In the genomic region with DNA sequence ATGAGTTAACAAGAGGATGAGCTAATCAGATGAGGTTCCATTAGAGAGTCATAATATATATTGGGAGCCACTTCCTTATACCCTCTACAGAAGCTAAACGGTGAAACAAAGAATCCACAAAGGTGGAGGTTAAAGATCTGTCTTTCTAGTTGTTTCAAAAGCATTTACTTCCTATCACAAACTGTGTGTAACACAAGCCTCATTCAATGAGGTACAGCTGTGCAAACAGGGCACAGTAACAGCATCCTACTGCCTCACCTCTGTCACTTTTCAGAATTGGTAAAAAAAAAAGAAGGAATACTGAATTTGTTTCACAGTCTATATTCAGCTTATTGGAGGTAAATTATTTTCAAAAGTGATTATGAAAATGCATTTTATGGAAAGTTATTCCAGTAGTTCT, we compare ENCODE assay signal across 23 cellular contexts.
DNase-seq lines count a peak whose midpoint lies in the region; ATAC-seq lines count a peak whose summit lies in the region.
"Had no signal": no experiment of that assay in that cellular context is flagged by ENCODE, and none has a peak within 500 bp of the region (broad histone marks: within the 10 kb centered on the region; RNA-seq: fewer than 3 reads in every experiment).

No MANE protein-coding gene starts in this region.

- H3K27me3 Mint-ChIP-seq in activated CD8-positive, alpha-beta T cell treated with anti-CD3 and anti-CD28 coated beads, Interleukin-2, amount 10 ng/mL, durations not matched to agents 7 days and 5 days (ENCODE audit: low read depth), result no peaks in the 10 kb centered on the region
- H3K27me3 Mint-ChIP-seq: activated CD8-positive, alpha-beta T cell treated with anti-CD3 and anti-CD28 coated beads for 36 hours; activated naive CD8-positive, alpha-beta T cell treated with anti-CD3 and anti-CD28 coated beads, Interleukin-2, amount 50 U/mL, for 24 hours; stimulated activated naive CD8-positive, alpha-beta T cell treated with anti-CD3 and anti-CD28 coated beads, Interleukin-15, Interleukin-2, amounts not matched to agents 100 ng/mL and 50 ng/mL, for 24 hours had no signal

- DNase-seq in NCI-H1092 treated with DMSO at 0.1 percent for 48 hours (lab: John Stamatoyannopoulos, UW) (peak; percentile 94), NCI-H2029 (lab: John Stamatoyannopoulos, UW) (peak; percentile 77), NCI-H510A (lab: John Stamatoyannopoulos, UW) (peak; percentile 52), sciatic nerve (ENCODE audit: low spot score) (no peak)
- no peak for DNase-seq in activated effector memory CD4-positive, alpha-beta T cell treated with Interleukin-2 at 50 U/mL for 16 hours
- no peak for DNase-seq in activated CD8-positive, alpha-beta T cell treated with anti-CD3 and anti-CD28 coated beads, Interleukin-2, amount 10 ng/mL, durations not matched to agents 7 days and 5 days
- DNase-seq: activated CD4-positive, CD25-positive, alpha-beta regulatory T cell treated with anti-CD3 and anti-CD28 coated beads, Interleukin-2, amount 50 U/mL, for 72 hours; activated CD8-positive, alpha-beta T cell treated with anti-CD3 and anti-CD28 coated beads for 36 hours; activated gamma-delta T cell; activated naive CD8-positive, alpha-beta T cell treated with anti-CD3 and anti-CD28 coated beads, Interleukin-2, amount 50 U/mL, for 24 hours; body of pancreas; DMS 273 treated with DMSO at 0.1 percent for 48 hours; GDM1; glutamatergic neuron; SJCRH30; stimulated activated CD4-positive, alpha-beta T cell treated with anti-CD3 and anti-CD28 coated beads, Interleukin-15, amount 100 ng/mL, for 24 hours had no signal

- no peak overlapping the region for H3K27ac Mint-ChIP-seq in activated CD8-positive, alpha-beta T cell treated with anti-CD3 and anti-CD28 coated beads, Interleukin-2, amount 10 ng/mL, durations not matched to agents 7 days and 5 days
- H3K27ac Mint-ChIP-seq: activated CD8-positive, alpha-beta T cell treated with anti-CD3 and anti-CD28 coated beads for 36 hours; activated naive CD8-positive, alpha-beta T cell treated with anti-CD3 and anti-CD28 coated beads, Interleukin-2, amount 50 U/mL, for 24 hours; CD14-positive monocyte; GM23338; stimulated activated naive CD8-positive, alpha-beta T cell treated with anti-CD3 and anti-CD28 coated beads, Interleukin-15, Interleukin-2, amounts not matched to agents 100 ng/mL and 50 ng/mL, for 24 hours; T-helper 1 cell treated with Interleukin-12 subunit alpha and Interleukin-12 subunit beta and Interleukin-4 antibody, amounts not matched to agents 30 μg/mL and 1 μg/mL, for 36 hours had no signal

- ATAC-seq in sciatic nerve (peak; percentile 53), HG03565 (IDR thresholded peaks at IDR 0.05; ENCODE audit: unreplicated experiment) (no peak)
- ATAC-seq in activated CD8-positive, alpha-beta T cell treated with anti-CD3 and anti-CD28 coated beads, Interleukin-2, amount 10 ng/mL, durations not matched to agents 7 days and 5 days, result no peak
- ATAC-seq: activated CD8-positive, alpha-beta T cell treated with anti-CD3 and anti-CD28 coated beads for 36 hours; activated naive CD8-positive, alpha-beta T cell treated with anti-CD3 and anti-CD28 coated beads, Interleukin-2, amount 50 U/mL, for 24 hours; body of pancreas; GM23338; K562; Panc1 had no signal

- intact Hi-C loops in sciatic nerve (cut with DNase I), result no loop called here

- H3K9me3 Mint-ChIP-seq in activated CD8-positive, alpha-beta T cell treated with anti-CD3 and anti-CD28 coated beads, Interleukin-2, amount 10 ng/mL, durations not matched to agents 7 days and 5 days (ENCODE audit: insufficient read depth), result no peaks in the 10 kb centered on the region
- H3K9me3 Mint-ChIP-seq: GM23338; T-helper 1 cell treated with Interleukin-12 subunit alpha and Interleukin-12 subunit beta and Interleukin-4 antibody, amounts not matched to agents 30 μg/mL and 1 μg/mL, for 36 hours had no signal

- H3K4me3 Mint-ChIP-seq in activated CD8-positive, alpha-beta T cell treated with anti-CD3 and anti-CD28 coated beads, Interleukin-2, amount 10 ng/mL, durations not matched to agents 7 days and 5 days, result no peak overlapping the region
- H3K4me3 Mint-ChIP-seq: activated CD8-positive, alpha-beta T cell treated with anti-CD3 and anti-CD28 coated beads for 36 hours; activated naive CD8-positive, alpha-beta T cell treated with anti-CD3 and anti-CD28 coated beads, Interleukin-2, amount 50 U/mL, for 24 hours; CD14-positive monocyte; GM23338; stimulated activated naive CD8-positive, alpha-beta T cell treated with anti-CD3 and anti-CD28 coated beads, Interleukin-15, Interleukin-2, amounts not matched to agents 100 ng/mL and 50 ng/mL, for 24 hours; T-helper 1 cell treated with Interleukin-12 subunit alpha and Interleukin-12 subunit beta and Interleukin-4 antibody, amounts not matched to agents 30 μg/mL and 1 μg/mL, for 36 hours had no signal

- CTCF ChIA-PET in activated CD8-positive, alpha-beta T cell treated with anti-CD3 and anti-CD28 coated beads, Interleukin-2, amount 10 ng/mL, durations not matched to agents 7 days and 5 days (lab: Charles Lee), result no interaction called here

- H3K4me1 Mint-ChIP-seq in activated CD8-positive, alpha-beta T cell treated with anti-CD3 and anti-CD28 coated beads, Interleukin-2, amount 10 ng/mL, durations not matched to agents 7 days and 5 days (ENCODE audit: low read depth), result no peaks in the 10 kb centered on the region
- H3K4me1 Mint-ChIP-seq: activated naive CD8-positive, alpha-beta T cell treated with anti-CD3 and anti-CD28 coated beads, Interleukin-2, amount 50 U/mL, for 24 hours; CD14-positive monocyte; GM23338 had no signal

- POLR2A ChIA-PET in activated CD8-positive, alpha-beta T cell treated with anti-CD3 and anti-CD28 coated beads, Interleukin-2, amount 10 ng/mL, durations not matched to agents 7 days and 5 days (lab: Charles Lee), result no interaction called here

- no peaks in the 10 kb centered on the region for H3K36me3 Mint-ChIP-seq in activated CD8-positive, alpha-beta T cell treated with anti-CD3 and anti-CD28 coated beads, Interleukin-2, amount 10 ng/mL, durations not matched to agents 7 days and 5 days (ENCODE audit: low read depth)
- H3K36me3 Mint-ChIP-seq: CD14-positive monocyte had no signal

Comparison
In these comparisons a context has a peak if more than half of its experiments do, and no peak if none do; other contexts are left out.
1. DNase-seq: peak in NCI-H1092 treated with DMSO at 0.1 percent for 48 hours (single experiment), NCI-H2029 (single experiment) and NCI-H510A (single experiment); none in sciatic nerve (single experiment), activated effector memory CD4-positive, alpha-beta T cell treated with Interleukin-2 at 50 U/mL for 16 hours (single experiment) and activated CD8-positive, alpha-beta T cell treated with anti-CD3 and anti-CD28 coated beads, Interleukin-2, amount 10 ng/mL, durations not matched to agents 7 days and 5 days (single experiment).